In genomic region chr21:39003982-39004775, GRCh38 we compare ENCODE assay signal across 8 cellular contexts.
DNase-seq lines count a peak whose midpoint lies in the region; ATAC-seq and TF ChIP-seq lines count a peak whose summit lies in the region.

No MANE protein-coding gene starts in this region.

- no peak overlapping the region for H2AFZ ChIP-seq in smooth muscle cell (ENCODE audit: low read depth)
- H2AFZ ChIP-seq in Karpas-422 (ENCODE audit: low read length) = no peak overlapping the region

- H3K4me1 ChIP-seq in smooth muscle cell (ENCODE audit: low read depth) (peaks cover 4% of the 10 kb centered on the region), Karpas-422 (ENCODE audit: low read length) (peaks cover 33% of the 10 kb centered on the region)
- peaks cover 7% of the 10 kb centered on the region for H3K4me1 ChIP-seq in CD8-positive, alpha-beta memory T cell (ENCODE audit: insufficient read depth, low read length)

- WGBS in smooth muscle cell (ENCODE audit: low lambda C conversion rate) = 70% methylated on average over 12 of the region's 12 CpGs

- H3K9me2 ChIP-seq in Karpas-422 (replicated peaks; ENCODE audit: insufficient read depth, low read length) = no peaks in the 10 kb centered on the region

- H3K4me2 ChIP-seq in smooth muscle cell = no peak overlapping the region
- no peak overlapping the region for H3K4me2 ChIP-seq in Karpas-422 (ENCODE audit: low read depth, low read length, poor library complexity, severe bottlenecking)

- no peaks in the 10 kb centered on the region for H3K9me3 ChIP-seq in T-helper 17 cell (ENCODE audit: control insufficient read depth, low read length, poor library complexity, severe bottlenecking)
- no peaks in the 10 kb centered on the region for H3K9me3 ChIP-seq in smooth muscle cell (replicated peaks; ENCODE audit: low read depth)
- no peaks in the 10 kb centered on the region for H3K9me3 ChIP-seq in Karpas-422 (ENCODE audit: low read length)
- no peaks in the 10 kb centered on the region for H3K9me3 ChIP-seq in CD8-positive, alpha-beta memory T cell (ENCODE audit: low read length)

- peak overlapping the region; percentile 24 for H3K27ac Mint-ChIP-seq in T-helper 17 cell
- H3K27ac Mint-ChIP-seq in CD8-positive, alpha-beta memory T cell = peak overlapping the region in 1 of 8 donors; percentile 47

- H3K27ac ChIP-seq in HL-60 (replicated peaks) = peak overlapping the region; percentile 73
- H3K27ac ChIP-seq in smooth muscle cell (ENCODE audit: low read depth) = peak overlapping the region; percentile 13
- H3K27ac ChIP-seq in Karpas-422 (ENCODE audit: low read length) = no peak overlapping the region
- H3K27ac ChIP-seq in CD8-positive, alpha-beta memory T cell (ENCODE audit: low read depth, low read length) = no peak overlapping the region

- H3K27me3 Mint-ChIP-seq in T-helper 17 cell = peaks cover 22% of the 10 kb centered on the region
- peaks cover 7 to 31% of the 10 kb centered on the region in 2 donors for H3K27me3 Mint-ChIP-seq in CD8-positive, alpha-beta memory T cell

- CTCF ChIA-PET in CD8-positive, alpha-beta memory T cell (lab: Charles Lee) = no interaction called here

- POLR2A ChIA-PET in CD8-positive, alpha-beta memory T cell (lab: Charles Lee) = no interaction called here

- no peaks in the 10 kb centered on the region for H3K79me2 ChIP-seq in smooth muscle cell (ENCODE audit: low read depth)
- H3K79me2 ChIP-seq in Karpas-422 (ENCODE audit: low read length) = no peaks in the 10 kb centered on the region

- H3K36me3 ChIP-seq in smooth muscle cell (ENCODE audit: low read depth) (no peaks in the 10 kb centered on the region), Karpas-422 (ENCODE audit: insufficient read depth, low read length) (no peaks in the 10 kb centered on the region)
- H3K36me3 ChIP-seq in CD8-positive, alpha-beta memory T cell (ENCODE audit: insufficient read depth, low read length) = no peaks in the 10 kb centered on the region

- H3K4me3 Mint-ChIP-seq in T-helper 17 cell = peak overlapping the region; percentile 49
- peak overlapping the region in 1 of 7 donors; percentile 37 for H3K4me3 Mint-ChIP-seq in CD8-positive, alpha-beta memory T cell

- H4K20me1 ChIP-seq in smooth muscle cell (ENCODE audit: low read depth) (no peaks in the 10 kb centered on the region), Karpas-422 (ENCODE audit: insufficient read depth, low read depth, low read length) (no peaks in the 10 kb centered on the region)

- H3K4me1 Mint-ChIP-seq in T-helper 17 cell = peaks cover 2% of the 10 kb centered on the region
- H3K4me1 Mint-ChIP-seq in CD8-positive, alpha-beta memory T cell = peaks cover 2 to 6% (median 5%) of the 10 kb centered on the region in 3 donors

- H3K9ac ChIP-seq in smooth muscle cell (ENCODE audit: low read depth) (no peak overlapping the region), Karpas-422 (ENCODE audit: low read length) (no peak overlapping the region)

- H3K4me3 ChIP-seq in HL-60 (replicated peaks; ENCODE audit: insufficient read depth, low read length) = no peak overlapping the region
- no peak overlapping the region for H3K4me3 ChIP-seq in smooth muscle cell
- no peak overlapping the region for H3K4me3 ChIP-seq in Karpas-422 (ENCODE audit: low read length)
- no peak overlapping the region for H3K4me3 ChIP-seq in CD8-positive, alpha-beta memory T cell (ENCODE audit: low read length)

- no peak for TF ChIP-seq CTCF in HL-60 (IDR thresholded peaks at IDR 0.05; ENCODE audit: insufficient read depth, low read length)
- TF ChIP-seq CTCF in smooth muscle cell (IDR thresholded peaks at IDR 0.05; ENCODE audit: borderline replicate concordance, insufficient read depth, poor library complexity, severe bottlenecking) = no peak

- H3K27me3 ChIP-seq in HL-60 (ENCODE audit: insufficient read depth, poor library complexity, severe bottlenecking) = no peaks in the 10 kb centered on the region
- no peaks in the 10 kb centered on the region for H3K27me3 ChIP-seq in smooth muscle cell (ENCODE audit: low read depth)
- H3K27me3 ChIP-seq in Karpas-422 (ENCODE audit: low read length) = no peaks in the 10 kb centered on the region
- H3K27me3 ChIP-seq in CD8-positive, alpha-beta memory T cell (ENCODE audit: insufficient read depth, low read length, poor library complexity, severe bottlenecking) = no peaks in the 10 kb centered on the region

- DNase-seq in HL-60 (ENCODE audit: low read depth in 1 of 2, low spot score in 1 of 2) (no peak), T-helper 17 cell (no peak), glomerular endothelial cell (ENCODE audit: extremely low read depth, low read depth, low spot score) (peak; percentile 50), smooth muscle cell (lab: John Stamatoyannopoulos, UW; ENCODE audit: unreplicated experiment) (no peak), Karpas-422 (no peak), activated gamma-delta T cell treated with Interleukin-2 at 50 U/mL for 16 hours (no peak)
- no peak for DNase-seq in CD8-positive, alpha-beta memory T cell
- DNase-seq in activated CD8-positive, alpha-beta memory T cell treated with anti-CD3 and anti-CD28 coated beads, Interleukin-2, amount 50 U/mL, for 4 hours = no peak

- peaks cover 4% of the 10 kb centered on the region for H3F3A ChIP-seq in smooth muscle cell (ENCODE audit: low read depth)

- peaks cover 3% of the 10 kb centered on the region for H3K36me3 Mint-ChIP-seq in T-helper 17 cell (ENCODE audit: low read depth)
- no peaks in the 10 kb centered on the region for H3K36me3 Mint-ChIP-seq in CD8-positive, alpha-beta memory T cell

- no peak for ATAC-seq in T-helper 17 cell

- H3K9me3 Mint-ChIP-seq in CD8-positive, alpha-beta memory T cell = no peaks in the 10 kb centered on the region

Comparison
In these comparisons a context has a peak if more than half of its experiments do, and no peak if none do; other contexts are left out.
1. H3K27ac ChIP-seq: peak in HL-60 (single experiment) and smooth muscle cell (single experiment); none in Karpas-422 (single experiment) and CD8-positive, alpha-beta memory T cell (single experiment).